In the genomic region with DNA sequence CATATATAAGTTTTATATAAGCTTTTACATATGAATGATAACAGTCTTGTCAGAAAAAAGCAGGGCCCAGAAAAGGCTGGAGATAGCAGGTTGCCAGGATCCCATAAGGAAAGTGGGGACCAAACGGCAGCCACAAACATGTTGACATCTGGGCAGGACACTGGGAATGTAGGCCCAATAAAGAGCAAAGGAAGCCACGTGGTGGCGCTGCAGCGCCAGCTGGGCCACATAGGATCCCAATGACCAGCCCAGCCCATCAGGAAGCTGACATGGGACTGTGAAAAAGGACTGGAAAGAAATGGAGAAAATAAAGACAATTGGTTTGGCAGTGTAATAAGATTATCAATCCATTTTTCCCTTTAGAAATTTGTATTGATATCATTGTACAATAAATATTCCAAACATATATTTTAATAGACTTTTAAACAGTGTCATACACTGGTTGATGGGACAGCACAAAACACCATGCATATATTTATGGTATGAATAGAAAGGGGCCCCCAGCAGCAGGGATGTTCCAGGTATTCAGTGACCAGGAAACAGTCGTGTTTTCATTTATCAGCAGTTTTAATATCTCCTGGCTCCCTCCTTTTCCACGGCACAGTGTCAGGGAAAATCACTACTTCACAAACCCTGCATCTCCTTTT, we compare ENCODE assay signal across 8 cellular contexts.
A peak's percentile ranks its signal among the peaks of the same experiment; 100 is the strongest.
DNase-seq lines count a peak whose midpoint lies in the region; ATAC-seq, FAIRE-seq and TF ChIP-seq lines count a peak whose summit lies in the region.

No MANE protein-coding gene starts in this region.

- TF ChIP-seq POLR2A in GM12891 (IDR thresholded peaks at IDR 0.05; ENCODE audit: low read depth, low read length) = no peak

- peak; percentile 92 for TF ChIP-seq CTCF in AG10803 (conservative IDR thresholded peaks at IDR 0.05; ENCODE audit: low read length)
- peak; percentile 97 for TF ChIP-seq CTCF in epithelial cell of esophagus (IDR thresholded peaks at IDR 0.05; ENCODE audit: insufficient read depth, low read depth, low read length, missing control alignments)

- peak; percentile 31 for FAIRE-seq in RCC 7860 (lab: Jason Lieb, UNC)
- FAIRE-seq in GM12891 (lab: Jason Lieb, UNC) = no peak

- peak; percentile 62 for ATAC-seq in GM18861 (IDR thresholded peaks at IDR 0.05; ENCODE audit: unreplicated experiment)
- ATAC-seq in GM19328 (IDR thresholded peaks at IDR 0.05; ENCODE audit: unreplicated experiment) = no peak

- DNase-seq in AG10803 (ENCODE audit: low read depth) (peak; percentile 70), Kasumi-1 (lab: John Stamatoyannopoulos, UW) (peak; percentile 51 to 54), RCC 7860 (ENCODE audit: low spot score) (peak; percentile 33), epithelial cell of esophagus (ENCODE audit: low read depth) (peak; percentile 74), midbrain (lab: John Stamatoyannopoulos, UW) (peak; percentile 76), GM12891 (ENCODE audit: insufficient read length, low spot score) (no peak)

- H3K4me3 ChIP-seq in AG10803 (ENCODE audit: low read length) (no peak overlapping the region), epithelial cell of esophagus (ENCODE audit: low read length) (no peak overlapping the region)

TF ChIP-seq in GM12891, 5 proteins besides CTCF, POLR2A, EP300 and RAD21:
- TF ChIP-seq POLR2AphosphoS5 (IDR thresholded peaks at IDR 0.05; ENCODE audit: low read depth, low read length) = no peak
- no peak for TF ChIP-seq SPI1 (IDR thresholded peaks at IDR 0.05; ENCODE audit: low read depth, low read length)
- TF ChIP-seq PAX5 (IDR thresholded peaks at IDR 0.05; ENCODE audit: insufficient read depth, low read length, severe bottlenecking) = no peak
- no peak for TF ChIP-seq TAF1 (IDR thresholded peaks at IDR 0.05; ENCODE audit: low read depth, low read length)
- no peak for TF ChIP-seq POU2F2 (IDR thresholded peaks at IDR 0.05; ENCODE audit: low read depth, low read length)
